13 cellular contexts compared by ENCODE assay signal in genomic region chr10:69321865-69322264, GRCh38. TPM values are rescaled to one million over a fixed set of nuclear protein-coding genes. Genes with fewer than 3 reads are reported as not detected.
DNase-seq lines count a peak whose midpoint lies in the region; ATAC-seq and TF ChIP-seq lines count a peak whose summit lies in the region.
"Had no signal": no experiment of that assay in that cellular context is flagged by ENCODE, and none has a peak within 500 bp of the region (broad histone marks: within the 10 kb centered on the region; RNA-seq: fewer than 3 reads in every experiment).

No MANE protein-coding gene starts in this region.

- peaks cover 51% of the 10 kb centered on the region for H4K20me1 ChIP-seq in Loucy (ENCODE audit: insufficient read depth, low read length, poor library complexity, severe bottlenecking)

- peak overlapping the region; percentile 84 for H3K9ac ChIP-seq in Loucy (ENCODE audit: low read depth, low read length, poor library complexity, severe bottlenecking)

- H3K27me3 ChIP-seq in CD4-positive, CD25-positive, alpha-beta regulatory T cell (ENCODE audit: control insufficient read depth, insufficient read depth, low read length), result no peaks in the 10 kb centered on the region
- H3K27me3 ChIP-seq in Loucy (ENCODE audit: insufficient read depth, low read length, poor library complexity, severe bottlenecking) (no peaks in the 10 kb centered on the region), brain microvascular endothelial cell (replicated peaks) (no peaks in the 10 kb centered on the region)
- H3K27me3 ChIP-seq: uterus had no signal

- no peak overlapping the region for H3K4me3 ChIP-seq in CD4-positive, CD25-positive, alpha-beta regulatory T cell (ENCODE audit: low read depth, low read length)
- H3K4me3 ChIP-seq in Loucy (ENCODE audit: low read length, poor library complexity, severe bottlenecking) (peak overlapping the region; percentile 93), brain microvascular endothelial cell (ENCODE audit: low read depth, low read length) (no peak overlapping the region)
- H3K4me3 ChIP-seq: SK-N-MC, uterus had no signal

- peaks cover 56% of the 10 kb centered on the region for H3K4me1 ChIP-seq in CD4-positive, CD25-positive, alpha-beta regulatory T cell (ENCODE audit: control insufficient read depth, insufficient read depth, low read length, poor library complexity, severe bottlenecking)
- H3K4me1 ChIP-seq in Loucy (ENCODE audit: insufficient read depth, low read length, poor library complexity, severe bottlenecking), result peaks cover 52% of the 10 kb centered on the region

- peaks cover 82% of the 10 kb centered on the region for H3K79me2 ChIP-seq in Loucy (ENCODE audit: insufficient read depth, low read length)

- peak overlapping the region; percentile 91 for H3K4me2 ChIP-seq in Loucy (ENCODE audit: low read depth, low read length, poor library complexity, severe bottlenecking)

- H3K4me3 Mint-ChIP-seq in CD4-positive, CD25-positive, alpha-beta regulatory T cell, result peak overlapping the region; percentile 26 to 99 (median 94)
- H3K4me3 Mint-ChIP-seq in naive thymus-derived CD8-positive, alpha-beta T cell, result peak overlapping the region in 5 of 10 donors; percentile 2 to 51 (median 33)

- ATAC-seq in CD4-positive, CD25-positive, alpha-beta regulatory T cell (ENCODE audit: low read depth in 2 of 2), result no peak
- no peak for ATAC-seq in naive thymus-derived CD8-positive, alpha-beta T cell
- no peak for ATAC-seq in HG02981 (IDR thresholded peaks at IDR 0.05; ENCODE audit: unreplicated experiment)

- no peaks in the 10 kb centered on the region for H3F3A ChIP-seq in Loucy (ENCODE audit: low read depth)

- H3K9me2 ChIP-seq in Loucy (replicated peaks; ENCODE audit: low read depth, low read length), result no peaks in the 10 kb centered on the region

- no peaks in the 10 kb centered on the region for H3K9me3 Mint-ChIP-seq in CD4-positive, CD25-positive, alpha-beta regulatory T cell
- H3K9me3 Mint-ChIP-seq in naive thymus-derived CD8-positive, alpha-beta T cell, result no peaks in the 10 kb centered on the region

- peaks cover 25 to 78% (median 32%) of the 10 kb centered on the region in 4 donors for H3K4me1 Mint-ChIP-seq in CD4-positive, CD25-positive, alpha-beta regulatory T cell
- H3K4me1 Mint-ChIP-seq in naive thymus-derived CD8-positive, alpha-beta T cell, result peaks cover 19 to 69% (median 64%) of the 10 kb centered on the region in 4 donors

- no peaks in the 10 kb centered on the region for H3K36me3 ChIP-seq in CD4-positive, CD25-positive, alpha-beta regulatory T cell (ENCODE audit: control insufficient read depth, insufficient read depth, low read length)
- H3K36me3 ChIP-seq in Loucy (ENCODE audit: insufficient read depth, low read length) (no peaks in the 10 kb centered on the region), brain microvascular endothelial cell (replicated peaks) (no peaks in the 10 kb centered on the region)
- H3K36me3 ChIP-seq: uterus had no signal

- no peak for DNase-seq in CD4-positive, CD25-positive, alpha-beta regulatory T cell
- DNase-seq in brain microvascular endothelial cell (peak; percentile 25), GDM1 (lab: John Stamatoyannopoulos, UW) (no peak), CD1c-positive myeloid dendritic cell (ENCODE audit: extremely low spot score) (no peak)
- no peak for DNase-seq in naive thymus-derived CD8-positive, alpha-beta T cell
- no peak for DNase-seq in central memory CD4-positive, alpha-beta T cell
- DNase-seq: activated CD4-positive, alpha-beta T cell treated with anti-CD3 and anti-CD28 coated beads for 1 hour; activated naive CD4-positive, alpha-beta T cell treated with anti-CD3 and anti-CD28 coated beads, Interleukin-2, amount 50 U/mL, for 16 hours; effector CD8-positive, alpha-beta T cell; uterus had no signal

- POLR2A ChIA-PET in naive thymus-derived CD8-positive, alpha-beta T cell (lab: Charles Lee), result interaction anchor here (5.0 kb wide), 1 partner anchor 23 kb away, joined by 37 read pairs; no protein-coding TSS in a partner anchor

- no peak overlapping the region for H3K27ac ChIP-seq in CD4-positive, CD25-positive, alpha-beta regulatory T cell (ENCODE audit: insufficient read depth, low read length, poor library complexity, severe bottlenecking)
- no peak overlapping the region for H3K27ac ChIP-seq in brain microvascular endothelial cell
- H3K27ac ChIP-seq: SK-N-MC, uterus had no signal

- no peak overlapping the region for H2AFZ ChIP-seq in Loucy (ENCODE audit: low read length)

- H3K27ac Mint-ChIP-seq in CD4-positive, CD25-positive, alpha-beta regulatory T cell, result peak overlapping the region in 2 of 3 donors; percentile 25 to 37
- H3K27ac Mint-ChIP-seq in naive thymus-derived CD8-positive, alpha-beta T cell, result peak overlapping the region in 7 of 10 donors; percentile 20 to 97 (median 72)

- in situ Hi-C loops in brain microvascular endothelial cell (cut with HindIII; ENCODE audit: low pct_ligation_motif_present, low sequenced_read_pairs), result no loop called here

- TF ChIP-seq CTCF in Loucy (conservative IDR thresholded peaks at IDR 0.05; ENCODE audit: low read length) (no peak), brain microvascular endothelial cell (IDR thresholded peaks at IDR 0.05; ENCODE audit: low read depth, low read length, missing control alignments) (no peak)

- H3K9me3 ChIP-seq in CD4-positive, CD25-positive, alpha-beta regulatory T cell (ENCODE audit: control insufficient read depth in 2 of 2, low read length in 2 of 2), result no peaks in the 10 kb centered on the region
- no peaks in the 10 kb centered on the region for H3K9me3 ChIP-seq in Loucy (ENCODE audit: insufficient read depth, low read depth, low read length)
- H3K9me3 ChIP-seq: uterus had no signal

- H3K36me3 Mint-ChIP-seq in CD4-positive, CD25-positive, alpha-beta regulatory T cell, result no peaks in the 10 kb centered on the region
- H3K36me3 Mint-ChIP-seq in naive thymus-derived CD8-positive, alpha-beta T cell, result peaks cover 0 to 2% (median 0%) of the 10 kb centered on the region in 3 donors

- H3K27me3 Mint-ChIP-seq in CD4-positive, CD25-positive, alpha-beta regulatory T cell, result no peaks in the 10 kb centered on the region
- no peaks in the 10 kb centered on the region for H3K27me3 Mint-ChIP-seq in naive thymus-derived CD8-positive, alpha-beta T cell

RNA-seq across cellular contexts. Expression of gene HK1, which starts 43.6 kb away (rescaled TPM):
- 86.4 TPM for total RNA-seq in CD4-positive, CD25-positive, alpha-beta regulatory T cell
- 100 to 1,000 TPM in 3 of 4 donors, 10 to 100 TPM in 1; 95.6 to 115 (median 106) TPM for polyA plus RNA-seq in CD4-positive, CD25-positive, alpha-beta regulatory T cell
- total RNA-seq in naive thymus-derived CD8-positive, alpha-beta T cell, result 10 to 100 TPM; 63.5 to 67.1 TPM
- polyA plus RNA-seq in naive thymus-derived CD8-positive, alpha-beta T cell, result 100 to 1,000 TPM in 1 of 3 donors, 10 to 100 TPM in 2; 89.9 to 129 (median 97.1) TPM
